Comparison of ENCODE assay signal across 11 cellular contexts in the genomic region with DNA sequence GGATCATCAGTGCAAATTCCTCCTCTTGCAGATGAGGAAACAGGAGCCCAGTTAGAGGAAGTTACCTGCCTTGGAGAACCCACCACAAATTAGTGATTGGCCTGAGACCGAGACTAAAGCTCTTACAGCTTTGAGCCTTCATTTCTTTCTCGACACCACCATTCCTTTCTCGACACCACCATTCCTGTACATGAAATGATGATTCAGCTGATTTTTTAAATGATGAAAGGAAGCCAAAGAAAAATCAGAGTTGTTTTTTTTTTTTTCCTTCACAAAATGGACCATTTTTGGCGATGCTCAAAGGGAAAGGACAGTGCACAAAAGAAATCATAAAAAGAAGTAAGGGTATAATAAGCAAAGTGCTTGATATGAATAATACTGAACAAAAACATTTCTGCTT.
"Had no signal": no experiment of that assay in that cellular context is flagged by ENCODE, and none has a peak within 500 bp of the region (broad histone marks: within the 10 kb centered on the region; RNA-seq: fewer than 3 reads in every experiment).

No MANE protein-coding gene starts in this region.

- H2AFZ ChIP-seq: GM23248, GM23338 had no signal

- H3K4me3 ChIP-seq: GM23248, GM23338, HAP-1 had no signal

- H3K9me3 ChIP-seq: HAP-1 had no signal

- FAIRE-seq: H1, H54 had no signal

- H3K36me3 ChIP-seq: HAP-1 had no signal

- ATAC-seq: GM23338, HCT116 had no signal

- DNase-seq: GM23248, GOT3, H7, H9, HCEC 1CT, HFFc6 had no signal

- H3K4me2 ChIP-seq: GM23338 had no signal

- H3K27ac ChIP-seq: GM23248 had no signal

- H3K9ac ChIP-seq: GM23248 had no signal

- H3K4me1 ChIP-seq: HAP-1 had no signal
